22 cellular contexts compared by ENCODE assay signal in the genomic region with DNA sequence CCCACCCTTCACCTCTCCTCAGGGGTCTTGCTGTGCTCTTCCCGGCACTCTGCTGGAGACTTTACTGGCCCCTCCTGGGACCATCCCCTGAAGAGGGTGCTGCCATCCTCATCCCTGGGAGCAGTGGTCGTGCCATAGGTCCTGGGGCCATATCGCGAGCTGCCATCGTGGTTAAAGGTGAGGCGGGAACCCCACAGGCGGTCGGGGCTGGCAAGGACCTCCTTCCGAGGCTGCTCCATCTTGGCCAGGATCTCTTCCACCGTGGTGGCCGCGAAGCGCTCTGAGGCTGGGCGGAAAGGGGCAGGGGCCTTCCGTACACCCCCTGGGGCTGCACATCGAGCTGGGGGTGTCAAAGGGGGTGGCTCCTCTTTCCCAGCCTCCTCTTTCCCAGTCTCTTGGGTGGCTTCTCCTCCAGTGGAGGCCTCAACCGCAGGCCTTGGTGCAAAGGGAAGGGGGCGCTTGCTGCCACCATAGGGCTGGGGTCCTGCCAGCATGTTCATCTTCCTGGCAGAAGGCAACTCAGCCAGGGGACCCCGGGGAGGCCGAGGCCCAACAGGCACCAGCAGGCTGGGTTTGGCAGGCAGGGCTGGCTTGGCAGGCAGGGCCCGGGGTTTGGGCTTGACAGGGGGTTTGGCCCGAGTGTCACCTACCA. TPM values are rescaled to one million over a fixed set of nuclear protein-coding genes. Genes with fewer than 3 reads are reported as not detected.
DNase-seq lines count a peak whose midpoint lies in the region; FAIRE-seq and TF ChIP-seq lines count a peak whose summit lies in the region.
"Had no signal": no experiment of that assay in that cellular context is flagged by ENCODE, and none has a peak within 500 bp of the region (broad histone marks: within the 10 kb centered on the region; RNA-seq: fewer than 3 reads in every experiment).

No MANE protein-coding gene starts in this region.

- H3K4me3 ChIP-seq in ACC112 (ENCODE audit: low read depth, low read length) (peak overlapping the region; percentile 95; the same call in 1 of the 2 replicates), ascending aorta (peak overlapping the region in 1 of 2 donors; percentile 6), foreskin fibroblast (ENCODE audit: low read depth in 1 of 2, low read length in 2 of 2) (peak overlapping the region; percentile 18 to 94), skeletal muscle tissue (ENCODE audit: low read length in 3 of 3) (peak overlapping the region in 1 of 3 donors; percentile 29)
- H3K4me3 ChIP-seq: MG63 had no signal

- no peak overlapping the region for H2AFZ ChIP-seq in ACC112 (ENCODE audit: low read length, unreplicated experiment)

- peaks cover 42% of the 10 kb centered on the region for H3K4me1 ChIP-seq in ACC112 (ENCODE audit: control insufficient read depth, insufficient read depth, low read length, unreplicated experiment)
- peaks cover 10 to 43% of the 10 kb centered on the region in 2 donors for H3K4me1 ChIP-seq in ascending aorta
- H3K4me1 ChIP-seq in skeletal muscle tissue (ENCODE audit: control insufficient read depth in 3 of 3, insufficient read depth in 3 of 3, low read length in 3 of 3), result peaks cover 65 to 78% (median 65%) of the 10 kb centered on the region in 3 donors

- intact Hi-C loops in ascending aorta (cut with DNase I), result loop anchor here (10.0 kb wide), 1 partner anchor 175 kb away; no protein-coding TSS in a partner anchor

- TF ChIP-seq CTCF in ascending aorta (IDR thresholded peaks at IDR 0.05) (no peak), foreskin fibroblast (IDR thresholded peaks at IDR 0.05; ENCODE audit: low read depth, low read length) (no peak)

- TF ChIP-seq POLR2A in GM12891 (IDR thresholded peaks at IDR 0.05; ENCODE audit: low read depth, low read length), result no peak

- H3K79me2 ChIP-seq in ACC112 (ENCODE audit: control insufficient read depth, insufficient read depth, low read length, unreplicated experiment), result peaks cover 52% of the 10 kb centered on the region

- H3K27me3 ChIP-seq in ACC112 (ENCODE audit: insufficient read depth, low read length) (no peaks in the 10 kb centered on the region), ascending aorta (no peaks in the 10 kb centered on the region), skeletal muscle tissue (ENCODE audit: control insufficient read depth in 3 of 3, insufficient read depth in 3 of 3, low read length in 3 of 3) (no peaks in the 10 kb centered on the region)
- H3K27me3 ChIP-seq: MG63, right lobe of liver had no signal

- peak overlapping the region in 2 of 3 donors; percentile 14 to 16 for H3K9ac ChIP-seq in skeletal muscle tissue (ENCODE audit: low read depth in 1 of 3, low read length in 3 of 3)

- DNase-seq in ascending aorta (ENCODE audit: low spot score in 2 of 2) (no peak), foreskin fibroblast (no peak), GM12891 (ENCODE audit: insufficient read length, low spot score) (no peak)
- DNase-seq in activated CD8-positive, alpha-beta memory T cell treated with anti-CD3 and anti-CD28 coated beads for 24 hours, result no peak
- no peak for DNase-seq in effector CD8-positive, alpha-beta T cell (lab: John Stamatoyannopoulos, UW)
- DNase-seq in stimulated activated CD4-positive, alpha-beta T cell treated with anti-CD3 and anti-CD28 coated beads, Interleukin-4, amount 100 ng/mL, for 4 hours, result no peak
- DNase-seq: activated CD4-positive, alpha-beta memory T cell treated with anti-CD3 and anti-CD28 coated beads, Interleukin-2, amount 10 ng/mL, durations not matched to agents 7 days and 5 days; activated T-cell treated with anti-CD3 and anti-CD28 coated beads, Interleukin-2, amount 50 U/mL, for 72 hours; CD4-positive, alpha-beta memory T cell; H9; MG63; NCI-H1436 treated with DMSO at 0.1 percent for 48 hours; occipital lobe; SHP77 treated with DMSO at 0.1 percent for 48 hours; stimulated activated naive CD4-positive, alpha-beta T cell treated with Interleukin-2 at 50 U/mL for 16 hours had no signal

- H3K27ac ChIP-seq in ACC112 (ENCODE audit: low read depth, low read length) (no peak overlapping the region), ascending aorta (peak overlapping the region; percentile 31 to 98), skeletal muscle tissue (ENCODE audit: low read depth, low read length) (no peak overlapping the region)

- H3K9me3 ChIP-seq in ascending aorta, result no peaks in the 10 kb centered on the region
- H3K9me3 ChIP-seq in skeletal muscle tissue (ENCODE audit: control insufficient read depth in 3 of 3, low read length in 3 of 3), result no peaks in the 10 kb centered on the region
- H3K9me3 ChIP-seq: MG63, right lobe of liver had no signal

- H3K36me3 ChIP-seq in ACC112 (ENCODE audit: insufficient read depth, low read length), result peaks cover 11% of the 10 kb centered on the region; the same call in 1 of the 2 replicates
- H3K36me3 ChIP-seq in ascending aorta, result peaks cover 47 to 54% of the 10 kb centered on the region in 2 donors
- H3K36me3 ChIP-seq in skeletal muscle tissue (ENCODE audit: control insufficient read depth in 3 of 3, insufficient read depth in 3 of 3, low read length in 3 of 3), result peaks cover 21 to 26% (median 23%) of the 10 kb centered on the region in 3 donors

- no peak for FAIRE-seq in GM12891 (lab: Jason Lieb, UNC)
- FAIRE-seq: GM12892 had no signal

TF ChIP-seq in GM12891, 5 proteins besides CTCF, POLR2A, EP300 and RAD21:
- TF ChIP-seq POLR2AphosphoS5 (IDR thresholded peaks at IDR 0.05; ENCODE audit: low read depth, low read length) (no peak), PAX5 (IDR thresholded peaks at IDR 0.05; ENCODE audit: insufficient read depth, low read length, severe bottlenecking) (no peak), SPI1 (IDR thresholded peaks at IDR 0.05; ENCODE audit: low read depth, low read length) (no peak), TAF1 (IDR thresholded peaks at IDR 0.05; ENCODE audit: low read depth, low read length) (no peak), POU2F2 (IDR thresholded peaks at IDR 0.05; ENCODE audit: low read depth, low read length) (no peak)

RNA-seq across cellular contexts. Expression of a gene that starts 4.6 kb away (rescaled TPM):
- 131 TPM for total RNA-seq in ascending aorta
- total RNA-seq in skeletal muscle tissue, result 65.2 TPM
- polyA plus RNA-seq in GM12891 (2012; ENCODE audit: low read depth, missing spikeins), result 6.6 TPM

RNA-seq across cellular contexts. Expression of a gene that starts 15.5 kb away (rescaled TPM):
- 110 TPM for total RNA-seq in ascending aorta
- total RNA-seq in skeletal muscle tissue, result 38.6 TPM
- polyA plus RNA-seq in GM12891 (2012; ENCODE audit: low read depth, missing spikeins), result 89.8 TPM

RNA-seq across cellular contexts. Expression of a gene that starts 18.0 kb away (rescaled TPM):
- not detected for total RNA-seq in ascending aorta
- 1.6 TPM for total RNA-seq in skeletal muscle tissue
- not detected for polyA plus RNA-seq in GM12891 (2012; ENCODE audit: low read depth, missing spikeins)
- total RNA-seq: activated CD4-positive, alpha-beta memory T cell treated with anti-CD3 and anti-CD28 coated beads, Interleukin-2, amount 10 ng/mL, durations not matched to agents 7 days and 5 days; activated T-cell treated with anti-CD3 and anti-CD28 coated beads, Interleukin-2, amount 50 U/mL, for 72 hours; CD4-positive, alpha-beta memory T cell; epithelial cell of proximal tubule; glomerular endothelial cell; lower leg skin; occipital lobe had no signal
- polyA plus RNA-seq: CD4-positive, alpha-beta memory T cell had no signal

Comparison
In these comparisons a context has a peak if more than half of its experiments do, and no peak if none do; other contexts are left out.
1. H3K27ac ChIP-seq: peak in ascending aorta (2 of 2); none in ACC112 (single experiment) and skeletal muscle tissue (single experiment).